In the genomic region with DNA sequence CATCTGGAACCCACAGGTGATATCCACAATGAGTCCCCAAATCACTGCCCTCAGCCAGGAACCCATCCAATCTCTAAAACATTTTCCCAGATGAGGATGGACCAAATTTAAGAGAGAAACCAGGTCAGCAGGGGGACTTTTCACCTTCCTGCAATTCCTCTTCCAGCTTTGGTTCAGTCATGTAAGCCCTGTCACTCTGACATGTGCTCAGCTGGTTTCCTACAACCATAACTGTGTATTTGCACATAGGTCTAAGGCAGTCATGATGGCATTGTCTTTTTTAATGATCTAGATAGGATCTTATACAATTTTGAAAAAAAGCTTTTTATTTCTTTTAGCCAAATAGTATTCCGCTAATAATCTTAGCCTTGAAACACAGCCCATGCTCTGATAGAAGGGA, we compare ENCODE assay signal across 1 cellular context.
TF ChIP-seq lines count a peak whose summit lies in the region.

No MANE protein-coding gene starts in this region.

TF ChIP-seq in GM12878, 131 proteins besides CTCF, POLR2A, EP300 and RAD21:
- TF ChIP-seq, protein P1, sequence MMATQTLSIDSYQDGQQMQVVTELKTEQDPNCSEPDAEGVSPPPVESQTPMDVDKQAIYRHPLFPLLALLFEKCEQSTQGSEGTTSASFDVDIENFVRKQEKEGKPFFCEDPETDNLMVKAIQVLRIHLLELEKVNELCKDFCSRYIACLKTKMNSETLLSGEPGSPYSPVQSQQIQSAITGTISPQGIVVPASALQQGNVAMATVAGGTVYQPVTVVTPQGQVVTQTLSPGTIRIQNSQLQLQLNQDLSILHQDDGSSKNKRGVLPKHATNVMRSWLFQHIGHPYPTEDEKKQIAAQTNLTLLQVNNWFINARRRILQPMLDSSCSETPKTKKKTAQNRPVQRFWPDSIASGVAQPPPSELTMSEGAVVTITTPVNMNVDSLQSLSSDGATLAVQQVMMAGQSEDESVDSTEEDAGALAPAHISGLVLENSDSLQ (IDR thresholded peaks at IDR 0.05): peak; percentile 81
- no peak for TF ChIP-seq YY1 (IDR thresholded peaks at IDR 0.05; ENCODE audit: low read depth, low read length)
- TF ChIP-seq, protein P2, sequence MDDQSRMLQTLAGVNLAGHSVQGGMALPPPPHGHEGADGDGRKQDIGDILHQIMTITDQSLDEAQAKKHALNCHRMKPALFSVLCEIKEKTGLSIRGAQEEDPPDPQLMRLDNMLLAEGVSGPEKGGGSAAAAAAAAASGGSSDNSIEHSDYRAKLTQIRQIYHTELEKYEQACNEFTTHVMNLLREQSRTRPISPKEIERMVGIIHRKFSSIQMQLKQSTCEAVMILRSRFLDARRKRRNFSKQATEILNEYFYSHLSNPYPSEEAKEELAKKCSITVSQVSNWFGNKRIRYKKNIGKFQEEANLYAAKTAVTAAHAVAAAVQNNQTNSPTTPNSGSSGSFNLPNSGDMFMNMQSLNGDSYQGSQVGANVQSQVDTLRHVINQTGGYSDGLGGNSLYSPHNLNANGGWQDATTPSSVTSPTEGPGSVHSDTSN (IDR thresholded peaks at IDR 0.05; ENCODE audit: insufficient replicate concordance, low read depth, low read length): peak; percentile 39
- TF ChIP-seq IKZF1 (conservative IDR thresholded peaks at IDR 0.05): 0 out of 2 replicates have a peak, but pooled peaks have one; percentile 14
- TF ChIP-seq NR2C2 (IDR thresholded peaks at IDR 0.05; ENCODE audit: borderline replicate concordance, control insufficient read depth, insufficient read length, low read depth): no peak
- TF ChIP-seq, protein P3, sequence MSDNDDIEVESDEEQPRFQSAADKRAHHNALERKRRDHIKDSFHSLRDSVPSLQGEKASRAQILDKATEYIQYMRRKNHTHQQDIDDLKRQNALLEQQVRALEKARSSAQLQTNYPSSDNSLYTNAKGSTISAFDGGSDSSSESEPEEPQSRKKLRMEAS (IDR thresholded peaks at IDR 0.05; ENCODE audit: low read depth, low read length): 0 out of 2 replicates have a peak, but pooled peaks have one; percentile 28
